Comparison of ENCODE assay signal across 8 cellular contexts in genomic region chr21:27802816-27803475, GRCh38.
DNase-seq lines count a peak whose midpoint lies in the region; ATAC-seq and TF ChIP-seq lines count a peak whose summit lies in the region.

No MANE protein-coding gene starts in this region.

- in situ Hi-C loops in G401 (cut with HindIII; ENCODE audit: low sequenced_read_pairs) = no loop called here

- no peak for TF ChIP-seq EP300 in tibial nerve (IDR thresholded peaks at IDR 0.05)

- H3K9me3 Mint-ChIP-seq in activated CD8-positive, alpha-beta T cell treated with anti-CD3 and anti-CD28 coated beads, Interleukin-2, amount 10 ng/mL, durations not matched to agents 7 days and 5 days (ENCODE audit: insufficient read depth) = no peaks in the 10 kb centered on the region

- H3K36me3 ChIP-seq in A673 (ENCODE audit: insufficient read depth, low read length, poor library complexity, severe bottlenecking) = no peaks in the 10 kb centered on the region
- no peaks in the 10 kb centered on the region for H3K36me3 ChIP-seq in tibial nerve

- H3K27ac ChIP-seq in A673 (ENCODE audit: low read depth, low read length, poor library complexity, severe bottlenecking) (no peak overlapping the region), tibial nerve (no peak overlapping the region)

- H3K27ac Mint-ChIP-seq in activated CD8-positive, alpha-beta T cell treated with anti-CD3 and anti-CD28 coated beads, Interleukin-2, amount 10 ng/mL, durations not matched to agents 7 days and 5 days = no peak overlapping the region

- H3K4me1 ChIP-seq in A673 (ENCODE audit: insufficient read depth, low read length, poor library complexity, severe bottlenecking) (no peaks in the 10 kb centered on the region), tibial nerve (no peaks in the 10 kb centered on the region)

- DNase-seq in A673 (ENCODE audit: low spot score) = peak; percentile 52
- DNase-seq in G401 (ENCODE audit: low spot score) = peak; percentile 35
- peak; percentile 21 for DNase-seq in LNCaP clone FGC (ENCODE audit: low read depth)
- peak; percentile 42 for DNase-seq in activated CD8-positive, alpha-beta T cell treated with anti-CD3 and anti-CD28 coated beads, Interleukin-2, amount 10 ng/mL, durations not matched to agents 7 days and 5 days
- peak; percentile 57 for DNase-seq in iPS-NIHi7 (ENCODE audit: extremely low spot score)
- peak in 1 of 2 donors; percentile 35 for DNase-seq in tibial nerve (ENCODE audit: low spot score in 2 of 2)
- DNase-seq in NCI-H1436 (lab: John Stamatoyannopoulos, UW) = no peak

- no peak for ATAC-seq in activated CD8-positive, alpha-beta T cell treated with anti-CD3 and anti-CD28 coated beads, Interleukin-2, amount 10 ng/mL, durations not matched to agents 7 days and 5 days
- ATAC-seq in HG02973 (IDR thresholded peaks at IDR 0.05; ENCODE audit: unreplicated experiment) = no peak

- TF ChIP-seq POLR2A in tibial nerve (IDR thresholded peaks at IDR 0.05) = no peak

- H3K4me3 ChIP-seq in A673 (ENCODE audit: low read depth, low read length, poor library complexity, severe bottlenecking) (no peak overlapping the region), LNCaP clone FGC (ENCODE audit: low read depth, low read length) (no peak overlapping the region), tibial nerve (no peak overlapping the region)

- POLR2A ChIA-PET in A673 (lab: Charles Lee; ENCODE audit: low non-redundant PET) = interaction anchor here (0.6 kb wide), 1 partner anchor 29 kb away, joined by 3 read pairs; no protein-coding TSS in a partner anchor
- POLR2A ChIA-PET in activated CD8-positive, alpha-beta T cell treated with anti-CD3 and anti-CD28 coated beads, Interleukin-2, amount 10 ng/mL, durations not matched to agents 7 days and 5 days (lab: Charles Lee) = no interaction called here

- no peaks in the 10 kb centered on the region for H3K36me3 Mint-ChIP-seq in activated CD8-positive, alpha-beta T cell treated with anti-CD3 and anti-CD28 coated beads, Interleukin-2, amount 10 ng/mL, durations not matched to agents 7 days and 5 days (ENCODE audit: low read depth)

- no TSS peak for BruUV-seq in A673 (replicated peaks; lab: Mats Ljungman, UMichigan)

- intact Hi-C loops in A673 (cut with micrococcal nuclease; ENCODE audit: unreplicated experiment) = loop anchor here (5.0 kb wide), 1 partner anchor 951 kb away; no protein-coding TSS in a partner anchor

- TF ChIP-seq CTCF in A673 (conservative IDR thresholded peaks at IDR 0.05; ENCODE audit: low read depth, low read length) (peak; percentile 72), LNCaP clone FGC (IDR thresholded peaks at IDR 0.05; ENCODE audit: control insufficient read depth, extremely low read depth, insufficient read depth) (peak; percentile 66), tibial nerve (IDR thresholded peaks at IDR 0.05) (peak in 4 of 5 experiments; percentile 24 to 45 (median 36))

- CTCF ChIA-PET in A673 (lab: Charles Lee) = no interaction called here
- CTCF ChIA-PET in activated CD8-positive, alpha-beta T cell treated with anti-CD3 and anti-CD28 coated beads, Interleukin-2, amount 10 ng/mL, durations not matched to agents 7 days and 5 days (lab: Charles Lee) = interaction anchor here (0.7 to 1.0 kb wide), 2 partner anchors 14 to 942 kb away, joined by 3 to 5 read pairs; no protein-coding TSS in a partner anchor

- H3K27me3 Mint-ChIP-seq in activated CD8-positive, alpha-beta T cell treated with anti-CD3 and anti-CD28 coated beads, Interleukin-2, amount 10 ng/mL, durations not matched to agents 7 days and 5 days (ENCODE audit: low read depth) = no peaks in the 10 kb centered on the region

- no peaks in the 10 kb centered on the region for H3K4me1 Mint-ChIP-seq in activated CD8-positive, alpha-beta T cell treated with anti-CD3 and anti-CD28 coated beads, Interleukin-2, amount 10 ng/mL, durations not matched to agents 7 days and 5 days (ENCODE audit: low read depth)

- H3K27me3 ChIP-seq in A673 (replicated peaks; ENCODE audit: insufficient read depth, low read depth, low read length, poor library complexity) (peaks cover 4% of the 10 kb centered on the region), tibial nerve (no peaks in the 10 kb centered on the region)

- 53 to 56% methylated on average over 7 of the region's 7 CpGs for WGBS in tibial nerve, 2 donors

- H3K4me3 Mint-ChIP-seq in activated CD8-positive, alpha-beta T cell treated with anti-CD3 and anti-CD28 coated beads, Interleukin-2, amount 10 ng/mL, durations not matched to agents 7 days and 5 days = no peak overlapping the region

- no peaks in the 10 kb centered on the region for H3K9me3 ChIP-seq in A673 (ENCODE audit: low read depth, low read length, poor library complexity, severe bottlenecking)
- H3K9me3 ChIP-seq in tibial nerve = no peaks in the 10 kb centered on the region
